In genomic region chr10:72000073-72001025, GRCh38 we compare ENCODE assay signal across 16 cellular contexts. TPM values are rescaled to one million over a fixed set of nuclear protein-coding genes. Genes with fewer than 3 reads are reported as not detected.
DNase-seq lines count a peak whose midpoint lies in the region; ATAC-seq and TF ChIP-seq lines count a peak whose summit lies in the region.
"Had no signal": no experiment of that assay in that cellular context is flagged by ENCODE, and none has a peak within 500 bp of the region (broad histone marks: within the 10 kb centered on the region; RNA-seq: fewer than 3 reads in every experiment).

No MANE protein-coding gene starts in this region.

- H3K9me3 Mint-ChIP-seq in glutamatergic neuron (ENCODE audit: unreplicated experiment), result peaks cover 4% of the 10 kb centered on the region
- no peaks in the 10 kb centered on the region for H3K9me3 Mint-ChIP-seq in stimulated activated memory B cell treated with anti-CD40 and anti-IgM and Interleukin-4, amounts not matched to agents 10 μg/mL and 1 μg/mL and 100 μg/mL, for 72 hours
- H3K9me3 Mint-ChIP-seq: activated T-cell treated with anti-CD3 and anti-CD28 coated beads, Interleukin-2, amount 50 U/mL, for 72 hours had no signal

- no peak for TF ChIP-seq CTCF in A673 (conservative IDR thresholded peaks at IDR 0.05; ENCODE audit: low read depth, low read length)
- TF ChIP-seq CTCF in Peyer's patch (IDR thresholded peaks at IDR 0.05), result no peak
- no peak for TF ChIP-seq CTCF in glutamatergic neuron (IDR thresholded peaks at IDR 0.05; ENCODE audit: partially characterized antibody, unreplicated experiment)

- H3K36me3 Mint-ChIP-seq in glutamatergic neuron (ENCODE audit: unreplicated experiment), result no peaks in the 10 kb centered on the region
- no peaks in the 10 kb centered on the region for H3K36me3 Mint-ChIP-seq in stimulated activated memory B cell treated with anti-CD40 and anti-IgM and Interleukin-4, amounts not matched to agents 10 μg/mL and 1 μg/mL and 100 μg/mL, for 72 hours

- DNase-seq in A673 (ENCODE audit: low spot score), result no peak
- no peak for DNase-seq in Peyer's patch
- DNase-seq in glutamatergic neuron, result no peak
- no peak for DNase-seq in head of caudate nucleus
- no peak for DNase-seq in hippocampal formation (lab: John Stamatoyannopoulos, UW)
- DNase-seq in NCI-H1436 (lab: John Stamatoyannopoulos, UW), result no peak
- DNase-seq: activated CD4-positive, CD25-positive, alpha-beta regulatory T cell; activated T-cell treated with anti-CD3 and anti-CD28 coated beads, Interleukin-2, amount 50 U/mL, for 72 hours; MV-4-11; NCI-H510A; stimulated activated CD4-positive, alpha-beta T cell treated with anti-CD3 and anti-CD28 coated beads, Interleukin-4, amount 100 ng/mL, for 4 hours had no signal

- no peaks in the 10 kb centered on the region for H3K36me3 ChIP-seq in A673 (ENCODE audit: insufficient read depth, low read length, poor library complexity, severe bottlenecking)
- no peaks in the 10 kb centered on the region for H3K36me3 ChIP-seq in Peyer's patch
- no peaks in the 10 kb centered on the region for H3K36me3 ChIP-seq in rectal smooth muscle tissue (ENCODE audit: control insufficient read depth, insufficient read depth, low read length)
- H3K36me3 ChIP-seq: brain microvascular endothelial cell, neutrophil had no signal

- peak overlapping the region; percentile 52 for H3K4me3 Mint-ChIP-seq in glutamatergic neuron (ENCODE audit: unreplicated experiment)
- no peak overlapping the region for H3K4me3 Mint-ChIP-seq in stimulated activated memory B cell treated with anti-CD40 and anti-IgM and Interleukin-4, amounts not matched to agents 10 μg/mL and 1 μg/mL and 100 μg/mL, for 72 hours
- H3K4me3 Mint-ChIP-seq: activated T-cell treated with anti-CD3 and anti-CD28 coated beads, Interleukin-2, amount 50 U/mL, for 72 hours had no signal

- H3K4me1 Mint-ChIP-seq in glutamatergic neuron (ENCODE audit: low read depth, unreplicated experiment), result peaks cover 9% of the 10 kb centered on the region
- peaks cover 5% of the 10 kb centered on the region for H3K4me1 Mint-ChIP-seq in stimulated activated memory B cell treated with anti-CD40 and anti-IgM and Interleukin-4, amounts not matched to agents 10 μg/mL and 1 μg/mL and 100 μg/mL, for 72 hours

- peaks cover 19% of the 10 kb centered on the region for H3K4me1 ChIP-seq in A673 (ENCODE audit: insufficient read depth, low read length, poor library complexity, severe bottlenecking)
- H3K4me1 ChIP-seq in Peyer's patch, result peaks cover 0 to 28% (median 0%) of the 10 kb centered on the region in 4 donors
- peaks cover 36% of the 10 kb centered on the region for H3K4me1 ChIP-seq in rectal smooth muscle tissue (ENCODE audit: control insufficient read depth, insufficient read depth, low read length)

- peaks cover 7% of the 10 kb centered on the region for H3K27me3 Mint-ChIP-seq in glutamatergic neuron (ENCODE audit: unreplicated experiment)
- peaks cover 18% of the 10 kb centered on the region for H3K27me3 Mint-ChIP-seq in stimulated activated memory B cell treated with anti-CD40 and anti-IgM and Interleukin-4, amounts not matched to agents 10 μg/mL and 1 μg/mL and 100 μg/mL, for 72 hours

- intact Hi-C loops in A673 (cut with micrococcal nuclease; ENCODE audit: unreplicated experiment) (no loop called here), head of caudate nucleus (cut with DNase I) (no loop called here)

- H3K27ac Mint-ChIP-seq in glutamatergic neuron (ENCODE audit: unreplicated experiment), result peak overlapping the region; percentile 23
- H3K27ac Mint-ChIP-seq in stimulated activated memory B cell treated with anti-CD40 and anti-IgM and Interleukin-4, amounts not matched to agents 10 μg/mL and 1 μg/mL and 100 μg/mL, for 72 hours, result no peak overlapping the region
- H3K27ac Mint-ChIP-seq: activated T-cell treated with anti-CD3 and anti-CD28 coated beads, Interleukin-2, amount 50 U/mL, for 72 hours had no signal

- no TSS peak for BruUV-seq in A673 (replicated peaks; lab: Mats Ljungman, UMichigan)

- H3K4me3 ChIP-seq in A673 (ENCODE audit: low read depth, low read length, poor library complexity, severe bottlenecking) (no peak overlapping the region), Peyer's patch (no peak overlapping the region), rectal smooth muscle tissue (ENCODE audit: low read length) (no peak overlapping the region)
- H3K4me3 ChIP-seq: SJSA1 had no signal

- H3K9me3 ChIP-seq in A673 (ENCODE audit: low read depth, low read length, poor library complexity, severe bottlenecking) (no peaks in the 10 kb centered on the region), Peyer's patch (no peaks in the 10 kb centered on the region)
- H3K9me3 ChIP-seq: neutrophil, SJSA1 had no signal

- POLR2A ChIA-PET in A673 (lab: Charles Lee; ENCODE audit: low non-redundant PET), result no interaction called here

- H3K27me3 ChIP-seq in A673 (replicated peaks; ENCODE audit: insufficient read depth, low read depth, low read length, poor library complexity) (no peaks in the 10 kb centered on the region), Peyer's patch (no peaks in the 10 kb centered on the region), rectal smooth muscle tissue (ENCODE audit: control insufficient read depth, insufficient read depth, low read length) (no peaks in the 10 kb centered on the region)
- H3K27me3 ChIP-seq: brain microvascular endothelial cell, neutrophil, SJSA1 had no signal

- no peak for ATAC-seq in stimulated activated memory B cell treated with anti-CD40 and anti-IgM and Interleukin-4, amounts not matched to agents 10 μg/mL and 1 μg/mL and 100 μg/mL, for 72 hours
- ATAC-seq: activated T-cell treated with anti-CD3 and anti-CD28 coated beads, Interleukin-2, amount 50 U/mL, for 72 hours had no signal

- CTCF ChIA-PET in A673 (lab: Charles Lee), result interaction anchor here (0.6 kb wide), 1 partner anchor 104 kb away, joined by 3 read pairs; no protein-coding TSS in a partner anchor

- H3K9ac ChIP-seq in rectal smooth muscle tissue (ENCODE audit: low read length), result peak overlapping the region; percentile 5

- H3K27ac ChIP-seq in A673 (ENCODE audit: low read depth, low read length, poor library complexity, severe bottlenecking) (peak overlapping the region; percentile 42), Peyer's patch (peak overlapping the region in 3 of 4 donors; percentile 52 to 85 (median 66)), rectal smooth muscle tissue (ENCODE audit: low read depth, low read length) (peak overlapping the region; percentile 77)
- H3K27ac ChIP-seq: neutrophil had no signal

- TF ChIP-seq POLR2A in Peyer's patch (IDR thresholded peaks at IDR 0.05), result no peak

RNA-seq across cellular contexts. Expression of gene CHST3, which starts 36.2 kb away (rescaled TPM):
- total RNA-seq in A673 (2021), result 8.7 and 10.0 TPM in 2 replicates
- 1 to 10 TPM in 3 of 4 donors, under 1 TPM in 1; 0.88 to 9.1 (median 3.0) TPM for total RNA-seq in Peyer's patch
- 0.83 TPM for total RNA-seq in glutamatergic neuron (ENCODE audit: unreplicated experiment)
